Comparison of ENCODE assay signal across 8 cellular contexts in the genomic region with DNA sequence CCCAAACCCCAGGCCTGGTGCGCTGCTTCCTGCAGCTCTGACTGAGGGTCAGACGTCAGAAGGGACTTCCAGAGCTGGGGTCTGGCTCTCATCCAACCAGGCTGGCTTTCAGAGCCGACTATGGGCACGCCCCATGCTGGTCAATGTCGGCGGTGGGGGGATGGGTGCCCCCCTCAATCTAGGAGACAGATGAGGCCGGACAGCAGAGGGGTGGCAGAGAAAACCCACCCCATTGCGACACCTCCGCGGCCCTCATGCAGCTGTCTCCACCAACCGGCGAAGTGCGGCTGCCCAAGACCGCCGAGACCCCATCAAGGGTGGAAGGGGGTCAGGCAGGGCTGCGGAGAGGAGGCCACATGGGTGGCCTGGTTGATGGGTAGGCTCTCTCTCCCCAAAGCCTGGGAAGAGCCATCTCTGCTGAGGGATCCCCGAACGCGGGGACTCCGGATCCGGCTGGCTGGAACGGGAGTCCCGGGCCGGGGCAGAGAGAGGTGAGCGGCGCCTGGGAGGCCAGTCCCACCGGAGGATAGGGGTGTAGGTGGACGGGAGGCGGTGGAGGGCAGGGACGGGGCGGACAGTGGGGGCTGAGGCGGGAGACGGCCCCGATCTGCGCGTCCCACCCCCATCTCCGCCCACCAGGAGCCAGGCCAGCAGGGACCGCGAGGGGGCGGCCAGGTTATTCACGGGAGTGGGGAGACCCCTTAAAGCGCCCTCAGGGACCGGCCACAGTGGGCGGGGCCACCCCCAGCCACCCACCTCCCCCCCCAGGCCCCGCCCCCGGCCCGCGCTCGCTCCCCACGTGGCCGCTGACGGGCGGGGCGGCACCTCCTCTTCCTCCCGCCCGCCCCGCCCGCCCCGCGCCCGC. TPM values are rescaled to one million over a fixed set of nuclear protein-coding genes. Genes with fewer than 3 reads are reported as not detected.
DNase-seq lines count a peak whose midpoint lies in the region; ATAC-seq and TF ChIP-seq lines count a peak whose summit lies in the region.

A gene (plus strand): TSS at position 864 of the 865 bp plus-strand sequence. CDS start 11,748 bp downstream, outside the sequence.

- DNase-seq in DMS 273 (lab: John Stamatoyannopoulos, UW; ENCODE audit: unreplicated experiment) (peak; percentile 83), DMS 273 treated with DMSO at 0.1 percent for 48 hours (lab: John Stamatoyannopoulos, UW) (no peak), HuH-7 (ENCODE audit: low spot score) (peak; percentile 90), T follicular helper cell (ENCODE audit: low read depth) (peak; percentile 28), hypothalamus (lab: John Stamatoyannopoulos, UW) (peak in 27 of 51 donors; percentile 26 to 82 (median 52)), retina (peak; percentile 70)

- ATAC-seq in HG02759 (IDR thresholded peaks at IDR 0.05; ENCODE audit: unreplicated experiment): no peak

- no peak for TF ChIP-seq CTCF in brain (conservative IDR thresholded peaks at IDR 0.05)

- H3K36me3 Mint-ChIP-seq in brain: no peaks in the 10 kb centered on the region

- H3K27ac Mint-ChIP-seq in brain: peak within 1 kb of the TSS in 3 of 5 experiments; percentile 41 to 87 (median 71)

- H3K4me3 Mint-ChIP-seq in brain: peak within 1 kb of the TSS; percentile 67 to 79 (median 76)

- H3K9me3 Mint-ChIP-seq in brain: peaks cover 0 to 7% (median 0%) of the 10 kb centered on the region in 5 experiments

- peaks cover 21% of the 10 kb centered on the region for H3K4me1 Mint-ChIP-seq in brain

- H3K27me3 Mint-ChIP-seq in brain: peaks cover 7% of the 10 kb centered on the region

RNA-seq across cellular contexts. Expression of the gene that starts here (rescaled TPM):
- 84.0 TPM for polyA plus RNA-seq in brain (ENCODE audit: insufficient read depth, low read depth, low replicate concordance)
